14 cellular contexts compared by ENCODE assay signal in the genomic region with DNA sequence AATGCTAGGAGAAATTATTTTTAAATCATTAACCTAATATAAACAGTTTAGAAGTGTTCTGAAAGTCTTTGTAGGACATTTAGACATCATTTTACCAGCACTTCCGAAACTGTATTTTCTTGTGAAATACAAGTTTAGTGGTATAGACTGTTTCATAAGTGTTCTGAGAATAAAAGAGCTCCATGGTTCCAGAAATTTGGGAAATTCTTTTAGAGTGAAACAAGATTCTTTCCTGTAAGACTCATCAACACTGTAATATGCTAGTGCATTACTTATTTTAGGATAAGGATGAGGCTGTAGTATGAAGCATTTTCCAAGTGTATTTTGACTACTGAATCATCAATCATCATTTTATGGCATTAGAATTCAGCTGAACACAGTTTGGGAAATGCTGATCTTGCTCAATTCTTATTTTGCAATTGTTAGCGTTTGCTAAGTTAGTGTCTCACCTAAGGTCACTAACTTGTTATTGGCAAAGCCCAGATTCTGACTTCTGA.
A peak's percentile ranks its signal among the peaks of the same experiment; 100 is the strongest.
DNase-seq lines count a peak whose midpoint lies in the region; ATAC-seq, FAIRE-seq and TF ChIP-seq lines count a peak whose summit lies in the region.
"Had no signal": no experiment of that assay in that cellular context is flagged by ENCODE, and none has a peak within 500 bp of the region (broad histone marks: within the 10 kb centered on the region; RNA-seq: fewer than 3 reads in every experiment).

No MANE protein-coding gene starts in this region.

- H3K27ac ChIP-seq in PC-3 (ENCODE audit: low read length) (no peak overlapping the region), suprapubic skin (no peak overlapping the region)

- TF ChIP-seq CTCF in D721Med (IDR thresholded peaks at IDR 0.05; ENCODE audit: insufficient read depth, missing control alignments), result no peak
- no peak for TF ChIP-seq CTCF in PC-3 (conservative IDR thresholded peaks at IDR 0.05; ENCODE audit: low read depth, low read length)
- TF ChIP-seq CTCF in omental fat pad (IDR thresholded peaks at IDR 0.05), result no peak
- TF ChIP-seq CTCF in suprapubic skin (IDR thresholded peaks at IDR 0.05), result no peak

- no peaks in the 10 kb centered on the region for H3K4me1 ChIP-seq in PC-3 (ENCODE audit: insufficient read depth, low read length)
- no peaks in the 10 kb centered on the region for H3K4me1 ChIP-seq in suprapubic skin

- H3K36me3 ChIP-seq in PC-3 (ENCODE audit: low read depth, low read length) (peaks cover 4% of the 10 kb centered on the region), suprapubic skin (peaks cover 63% of the 10 kb centered on the region)

- no TSS peak for BruUV-seq in PC-3 (replicated peaks; lab: Mats Ljungman, UMichigan)

- H3K4me3 ChIP-seq in PC-3 (ENCODE audit: low read length), result no peak overlapping the region
- H3K4me3 ChIP-seq in suprapubic skin, result no peak overlapping the region

- no peaks in the 10 kb centered on the region for H3K27me3 Mint-ChIP-seq in effector memory CD8-positive, alpha-beta T cell

- H3K9me2 ChIP-seq in PC-3 (replicated peaks; ENCODE audit: low read length), result no peaks in the 10 kb centered on the region

- no peak overlapping the region for H3K4me2 ChIP-seq in PC-3 (ENCODE audit: low read length)

- H3K79me2 ChIP-seq in PC-3 (ENCODE audit: low read length), result no peaks in the 10 kb centered on the region

- POLR2A ChIA-PET in PC-3 (lab: Charles Lee; ENCODE audit: unreplicated experiment), result no interaction called here

- FAIRE-seq in D721Med (lab: Jason Lieb, UNC), result peak; percentile 35

- WGBS in suprapubic skin, result 66% methylated on average over 2 of the region's 2 CpGs

- no peak overlapping the region for H2AFZ ChIP-seq in PC-3 (ENCODE audit: low read length)

- H3K9me3 ChIP-seq in PC-3 (ENCODE audit: low read length), result no peaks in the 10 kb centered on the region
- no peaks in the 10 kb centered on the region for H3K9me3 ChIP-seq in suprapubic skin

- no peak for TF ChIP-seq POLR2A in suprapubic skin (IDR thresholded peaks at IDR 0.05)

- no peaks in the 10 kb centered on the region for H4K20me1 ChIP-seq in PC-3 (ENCODE audit: low read length)

- no peak for DNase-seq in D721Med (ENCODE audit: insufficient read length, low spot score)
- peak; percentile 37 for DNase-seq in PC-3
- peak; percentile 92 for DNase-seq in fibroblast of gingiva (ENCODE audit: low read depth)
- no peak for DNase-seq in omental fat pad (ENCODE audit: low spot score)
- DNase-seq in effector memory CD8-positive, alpha-beta T cell, result no peak
- no peak for DNase-seq in suprapubic skin (ENCODE audit: low spot score in 2 of 2)
- DNase-seq: activated T-cell treated with anti-CD3 and anti-CD28 coated beads, Interleukin-2, amount 50 U/mL, for 1 hour; aorta; islet precursor cell; NCI-H345 had no signal

- H3K4me3 Mint-ChIP-seq in effector memory CD8-positive, alpha-beta T cell, result no peak overlapping the region
- H3K4me3 Mint-ChIP-seq: nephron had no signal

- intact Hi-C loops in PC-3 (cut with micrococcal nuclease), result no loop called here

- no peak overlapping the region for H3K9ac ChIP-seq in PC-3 (ENCODE audit: low read length)

- peaks cover 43% of the 10 kb centered on the region for H3K36me3 Mint-ChIP-seq in effector memory CD8-positive, alpha-beta T cell (ENCODE audit: insufficient read depth)

- H3K27ac Mint-ChIP-seq in effector memory CD8-positive, alpha-beta T cell, result no peak overlapping the region
- H3K27ac Mint-ChIP-seq: nephron had no signal

- H3K27me3 ChIP-seq in PC-3 (ENCODE audit: low read length), result no peaks in the 10 kb centered on the region
- H3K27me3 ChIP-seq in suprapubic skin, result no peaks in the 10 kb centered on the region

- CTCF ChIA-PET in PC-3 (lab: Charles Lee), result no interaction called here

- no peaks in the 10 kb centered on the region for H3K9me3 Mint-ChIP-seq in effector memory CD8-positive, alpha-beta T cell
- H3K9me3 Mint-ChIP-seq: nephron had no signal

- ATAC-seq in PC-3 (peak; percentile 40; the same call in 1 of the 2 replicates), omental fat pad (ENCODE audit: low FRiP score) (peak; percentile 97), GM19467 (IDR thresholded peaks at IDR 0.05; ENCODE audit: unreplicated experiment) (no peak), HG03571 (IDR thresholded peaks at IDR 0.05; ENCODE audit: unreplicated experiment) (no peak)
- ATAC-seq in effector memory CD8-positive, alpha-beta T cell (replicated peaks), result no peak
- ATAC-seq: HCT116 had no signal

- TF ChIP-seq EP300 in suprapubic skin (IDR thresholded peaks at IDR 0.05), result no peak

- H3F3A ChIP-seq in PC-3 (ENCODE audit: low read length, unreplicated experiment), result no peaks in the 10 kb centered on the region

- peaks cover 2 to 9% of the 10 kb centered on the region in 2 donors for H3K4me1 Mint-ChIP-seq in effector memory CD8-positive, alpha-beta T cell (ENCODE audit: low read depth in 2 of 2)
- H3K4me1 Mint-ChIP-seq: nephron had no signal

Comparison
In these comparisons a context has a peak if more than half of its experiments do, and no peak if none do; other contexts are left out.
1. DNase-seq: peak in PC-3 (single experiment) and fibroblast of gingiva (single experiment); none in D721Med (single experiment), omental fat pad (single experiment), effector memory CD8-positive, alpha-beta T cell (0 of 3) and suprapubic skin (0 of 2).
2. ATAC-seq: peak in PC-3 (single experiment) and omental fat pad (single experiment); none in effector memory CD8-positive, alpha-beta T cell (single experiment), GM19467 (single experiment) and HG03571 (single experiment).